Comparison of ENCODE assay signal across 1 cellular context in genomic region chr15:74443100-74443909, GRCh38.
TF ChIP-seq lines count a peak whose summit lies in the region.

No MANE protein-coding gene starts in this region.

TF ChIP-seq in HepG2, 621 proteins besides CTCF, POLR2A, EP300 and RAD21 (continued from another document and continues in another):
- peak; percentile 69; the same call in 1 of the 2 replicates for TF ChIP-seq ZBTB10 (CRISPR knock-in tag; IDR thresholded peaks at IDR 0.05; ENCODE audit: borderline replicate concordance)
- TF ChIP-seq ZNF142 (CRISPR knock-in tag; IDR thresholded peaks at IDR 0.05) = no peak
- TF ChIP-seq ZNF577 (CRISPR knock-in tag; IDR thresholded peaks at IDR 0.05; ENCODE audit: borderline replicate concordance, low read depth) = no peak
- 0 out of 2 replicates have a peak, but pooled peaks have one; percentile 48 for TF ChIP-seq ZNF564 (CRISPR knock-in tag; IDR thresholded peaks at IDR 0.05)
- TF ChIP-seq GTF3A (CRISPR knock-in tag; conservative IDR thresholded peaks at IDR 0.05) = no peak
- TF ChIP-seq, protein P1, sequence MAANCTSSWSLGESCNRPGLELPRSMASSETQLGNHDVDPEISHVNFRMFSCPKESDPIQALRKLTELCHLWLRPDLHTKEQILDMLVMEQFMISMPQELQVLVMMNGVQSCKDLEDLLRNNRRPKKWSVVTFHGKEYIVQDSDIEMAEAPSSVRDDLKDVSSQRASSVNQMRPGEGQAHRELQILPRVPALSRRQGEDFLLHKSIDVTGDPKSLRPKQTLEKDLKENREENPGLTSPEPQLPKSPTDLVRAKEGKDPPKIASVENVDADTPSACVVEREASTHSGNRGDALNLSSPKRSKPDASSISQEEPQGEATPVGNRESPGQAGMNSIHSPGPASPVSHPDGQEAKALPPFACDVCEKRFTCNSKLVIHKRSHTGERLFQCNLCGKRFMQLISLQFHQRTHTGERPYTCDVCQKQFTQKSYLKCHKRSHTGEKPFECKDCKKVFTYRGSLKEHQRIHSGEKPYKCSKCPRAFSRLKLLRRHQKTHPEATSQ (CRISPR knock-in tag; IDR thresholded peaks at IDR 0.05; ENCODE audit: borderline replicate concordance) = no peak
- TF ChIP-seq MXD3 (CRISPR knock-in tag; IDR thresholded peaks at IDR 0.05) = no peak
- TF ChIP-seq SOX6 (IDR thresholded peaks at IDR 0.05) = no peak
- TF ChIP-seq SOX6 (CRISPR knock-in tag; IDR thresholded peaks at IDR 0.05) = peak; percentile 95
- no peak for TF ChIP-seq HNRNPL (IDR thresholded peaks at IDR 0.05; ENCODE audit: low read depth, low read length)
- no peak for TF ChIP-seq TIGD3 (CRISPR knock-in tag; IDR thresholded peaks at IDR 0.05; ENCODE audit: borderline replicate concordance)
- no peak; the same call in none of the 2 replicates for TF ChIP-seq ZFP91 (CRISPR knock-in tag; IDR thresholded peaks at IDR 0.05; ENCODE audit: borderline replicate concordance)
- peak; percentile 78; the same call in 1 of the 2 replicates for TF ChIP-seq ZNF749 (CRISPR knock-in tag; IDR thresholded peaks at IDR 0.05; ENCODE audit: borderline replicate concordance)
- TF ChIP-seq RFXANK (CRISPR knock-in tag; IDR thresholded peaks at IDR 0.05) = no peak
- TF ChIP-seq HES4 (CRISPR knock-in tag; IDR thresholded peaks at IDR 0.05; ENCODE audit: borderline replicate concordance) = no peak
- no peak for TF ChIP-seq SRSF1 (optimal IDR thresholded peaks at IDR 0.05; ENCODE audit: low read depth, low read length)
- TF ChIP-seq KLF16 (CRISPR knock-in tag; IDR thresholded peaks at IDR 0.05) = peak in 1 of 2 experiments; percentile 79; a peak in 2 of 4 replicates
- no peak for TF ChIP-seq ZNF292 (CRISPR knock-in tag; IDR thresholded peaks at IDR 0.05; ENCODE audit: borderline replicate concordance, low read depth)
- peak; percentile 70 for TF ChIP-seq HOXA3 (CRISPR knock-in tag; IDR thresholded peaks at IDR 0.05)
- TF ChIP-seq SIX1 (CRISPR knock-in tag; IDR thresholded peaks at IDR 0.05; ENCODE audit: borderline replicate concordance) = peak; percentile 83
- no peak for TF ChIP-seq ZNF260 (CRISPR knock-in tag; IDR thresholded peaks at IDR 0.05; ENCODE audit: borderline replicate concordance, low read depth)
- 0 out of 2 replicates have a peak, but pooled peaks have one; percentile 46 for TF ChIP-seq ZHX1 (CRISPR knock-in tag; IDR thresholded peaks at IDR 0.05; ENCODE audit: low read depth)
- TF ChIP-seq RARG (CRISPR knock-in tag; IDR thresholded peaks at IDR 0.05; ENCODE audit: low read depth) = no peak
- TF ChIP-seq, protein P2, sequence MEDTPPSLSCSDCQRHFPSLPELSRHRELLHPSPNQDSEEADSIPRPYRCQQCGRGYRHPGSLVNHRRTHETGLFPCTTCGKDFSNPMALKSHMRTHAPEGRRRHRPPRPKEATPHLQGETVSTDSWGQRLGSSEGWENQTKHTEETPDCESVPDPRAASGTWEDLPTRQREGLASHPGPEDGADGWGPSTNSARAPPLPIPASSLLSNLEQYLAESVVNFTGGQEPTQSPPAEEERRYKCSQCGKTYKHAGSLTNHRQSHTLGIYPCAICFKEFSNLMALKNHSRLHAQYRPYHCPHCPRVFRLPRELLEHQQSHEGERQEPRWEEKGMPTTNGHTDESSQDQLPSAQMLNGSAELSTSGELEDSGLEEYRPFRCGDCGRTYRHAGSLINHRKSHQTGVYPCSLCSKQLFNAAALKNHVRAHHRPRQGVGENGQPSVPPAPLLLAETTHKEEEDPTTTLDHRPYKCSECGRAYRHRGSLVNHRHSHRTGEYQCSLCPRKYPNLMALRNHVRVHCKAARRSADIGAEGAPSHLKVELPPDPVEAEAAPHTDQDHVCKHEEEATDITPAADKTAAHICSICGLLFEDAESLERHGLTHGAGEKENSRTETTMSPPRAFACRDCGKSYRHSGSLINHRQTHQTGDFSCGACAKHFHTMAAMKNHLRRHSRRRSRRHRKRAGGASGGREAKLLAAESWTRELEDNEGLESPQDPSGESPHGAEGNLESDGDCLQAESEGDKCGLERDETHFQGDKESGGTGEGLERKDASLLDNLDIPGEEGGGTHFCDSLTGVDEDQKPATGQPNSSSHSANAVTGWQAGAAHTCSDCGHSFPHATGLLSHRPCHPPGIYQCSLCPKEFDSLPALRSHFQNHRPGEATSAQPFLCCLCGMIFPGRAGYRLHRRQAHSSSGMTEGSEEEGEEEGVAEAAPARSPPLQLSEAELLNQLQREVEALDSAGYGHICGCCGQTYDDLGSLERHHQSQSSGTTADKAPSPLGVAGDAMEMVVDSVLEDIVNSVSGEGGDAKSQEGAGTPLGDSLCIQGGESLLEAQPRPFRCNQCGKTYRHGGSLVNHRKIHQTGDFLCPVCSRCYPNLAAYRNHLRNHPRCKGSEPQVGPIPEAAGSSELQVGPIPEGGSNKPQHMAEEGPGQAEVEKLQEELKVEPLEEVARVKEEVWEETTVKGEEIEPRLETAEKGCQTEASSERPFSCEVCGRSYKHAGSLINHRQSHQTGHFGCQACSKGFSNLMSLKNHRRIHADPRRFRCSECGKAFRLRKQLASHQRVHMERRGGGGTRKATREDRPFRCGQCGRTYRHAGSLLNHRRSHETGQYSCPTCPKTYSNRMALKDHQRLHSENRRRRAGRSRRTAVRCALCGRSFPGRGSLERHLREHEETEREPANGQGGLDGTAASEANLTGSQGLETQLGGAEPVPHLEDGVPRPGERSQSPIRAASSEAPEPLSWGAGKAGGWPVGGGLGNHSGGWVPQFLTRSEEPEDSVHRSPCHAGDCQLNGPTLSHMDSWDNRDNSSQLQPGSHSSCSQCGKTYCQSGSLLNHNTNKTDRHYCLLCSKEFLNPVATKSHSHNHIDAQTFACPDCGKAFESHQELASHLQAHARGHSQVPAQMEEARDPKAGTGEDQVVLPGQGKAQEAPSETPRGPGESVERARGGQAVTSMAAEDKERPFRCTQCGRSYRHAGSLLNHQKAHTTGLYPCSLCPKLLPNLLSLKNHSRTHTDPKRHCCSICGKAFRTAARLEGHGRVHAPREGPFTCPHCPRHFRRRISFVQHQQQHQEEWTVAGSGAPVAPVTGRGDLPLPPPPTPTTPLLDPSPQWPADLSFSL (CRISPR knock-in tag; IDR thresholded peaks at IDR 0.05) = no peak
- no peak for TF ChIP-seq ZSCAN12 (CRISPR knock-in tag; IDR thresholded peaks at IDR 0.05)
- no peak for TF ChIP-seq ZNF34 (CRISPR knock-in tag; IDR thresholded peaks at IDR 0.05; ENCODE audit: borderline replicate concordance)
- TF ChIP-seq ZNF354B (CRISPR knock-in tag; IDR thresholded peaks at IDR 0.05) = no peak
- TF ChIP-seq ZNF567 (CRISPR knock-in tag; IDR thresholded peaks at IDR 0.05; ENCODE audit: borderline replicate concordance) = no peak
- TF ChIP-seq ZNF263 (CRISPR knock-in tag; IDR thresholded peaks at IDR 0.05) = 0 out of 2 replicates have a peak, but pooled peaks have one; percentile 47
- TF ChIP-seq SATB2 (CRISPR knock-in tag; IDR thresholded peaks at IDR 0.05) = peak; percentile 77; the same call in 1 of the 2 replicates
- TF ChIP-seq CC2D1A (CRISPR knock-in tag; IDR thresholded peaks at IDR 0.05) = no peak
- 0 out of 2 replicates have a peak, but pooled peaks have one; percentile 64 for TF ChIP-seq ZKSCAN5 (CRISPR knock-in tag; IDR thresholded peaks at IDR 0.05)
- no peak for TF ChIP-seq MAFG (CRISPR knock-in tag; IDR thresholded peaks at IDR 0.05)
